8 cellular contexts compared by ENCODE assay signal in genomic region chr1:218299416-218299815, GRCh38. TPM values are rescaled to one million over a fixed set of nuclear protein-coding genes. Genes with fewer than 3 reads are reported as not detected.
DNase-seq lines count a peak whose midpoint lies in the region; ATAC-seq and TF ChIP-seq lines count a peak whose summit lies in the region.

No MANE protein-coding gene starts in this region.

- peaks cover 32% of the 10 kb centered on the region for H3K4me1 Mint-ChIP-seq in CD8-positive, alpha-beta T cell (ENCODE audit: low read depth)

- CTCF ChIA-PET in HCT116 (lab: Charles Lee) (interaction anchor here (0.8 to 2.2 kb wide), 13 partner anchors 12 to 1513 kb away, joined by 3 to 7 read pairs (median 4); no protein-coding TSS in a partner anchor), PC-9 (lab: Charles Lee) (interaction anchor here (0.6 to 1.2 kb wide), 5 partner anchors 15 to 1283 kb away, joined by 3 to 4 read pairs (median 3); no protein-coding TSS in a partner anchor)
- CTCF ChIA-PET in CD8-positive, alpha-beta T cell (lab: Charles Lee): interaction anchor here (0.6 to 0.7 kb wide), 2 partner anchors 8 to 13 kb away, joined by 3 read pairs; no protein-coding TSS in a partner anchor

- WGBS in gastroesophageal sphincter (ENCODE audit: low coverage in 1 of 2), 2 donors: 57 to 77% methylated on average over 2 of the region's 2 CpGs

- H3K9me3 ChIP-seq in HCT116 (ENCODE audit: control insufficient read depth in 1 of 2, insufficient read depth in 1 of 2, low read depth in 1 of 2, low read length in 2 of 2): no peaks in the 10 kb centered on the region
- no peaks in the 10 kb centered on the region for H3K9me3 ChIP-seq in PC-9 (ENCODE audit: insufficient read depth, low read depth)
- no peaks in the 10 kb centered on the region for H3K9me3 ChIP-seq in CD8-positive, alpha-beta T cell (ENCODE audit: low read length)
- H3K9me3 ChIP-seq in gastroesophageal sphincter: no peaks in the 10 kb centered on the region

- H3K27me3 ChIP-seq in HCT116 (ENCODE audit: insufficient read depth, low read length): no peaks in the 10 kb centered on the region
- no peaks in the 10 kb centered on the region for H3K27me3 ChIP-seq in PC-9 (ENCODE audit: insufficient read depth, low read depth)
- no peaks in the 10 kb centered on the region for H3K27me3 ChIP-seq in foreskin keratinocyte
- no peaks in the 10 kb centered on the region for H3K27me3 ChIP-seq in CD8-positive, alpha-beta T cell (ENCODE audit: insufficient read depth, low read length)
- no peaks in the 10 kb centered on the region for H3K27me3 ChIP-seq in gastroesophageal sphincter

- RAD21 ChIA-PET in HCT116 (lab: Charles Lee; ENCODE audit: low non-redundant PET in 1 of 2, low total read pairs in 2 of 2, uncharacterized antibody in 2 of 2, unreplicated experiment in 2 of 2): interaction anchor here in 1 of 2 experiments (0.8 kb wide), 1 partner anchor 768 kb away, joined by 3 read pairs; no protein-coding TSS in a partner anchor

- H2AFZ ChIP-seq in HCT116 (ENCODE audit: low read depth, low read length, poor library complexity, severe bottlenecking) (no peak overlapping the region), PC-9 (no peak overlapping the region)

- no peak overlapping the region for H3K4me3 Mint-ChIP-seq in CD8-positive, alpha-beta T cell

- H3K4me2 ChIP-seq in HCT116 (ENCODE audit: low read length) (no peak overlapping the region), PC-9 (no peak overlapping the region)

- peaks cover 98% of the 10 kb centered on the region for H3K79me2 ChIP-seq in HCT116 (ENCODE audit: insufficient read depth, low read length)
- H3K79me2 ChIP-seq in PC-9 (ENCODE audit: low read depth): peaks cover 20% of the 10 kb centered on the region

- no peaks in the 10 kb centered on the region for H3K4me1 ChIP-seq in HCT116 (ENCODE audit: control insufficient read depth in 1 of 2, insufficient read depth in 2 of 2, low read length in 2 of 2)
- no peaks in the 10 kb centered on the region for H3K4me1 ChIP-seq in PC-9 (replicated peaks; ENCODE audit: insufficient read depth)
- peaks cover 9% of the 10 kb centered on the region for H3K4me1 ChIP-seq in foreskin keratinocyte
- H3K4me1 ChIP-seq in CD8-positive, alpha-beta T cell (ENCODE audit: insufficient read depth, low read length): peaks cover 7% of the 10 kb centered on the region
- no peaks in the 10 kb centered on the region for H3K4me1 ChIP-seq in gastroesophageal sphincter

- peak; percentile 60 for TF ChIP-seq RAD21 in HCT116 (IDR thresholded peaks at IDR 0.05; ENCODE audit: low read depth)

- no TSS peak for BruUV-seq in HCT116 (replicated peaks; lab: Mats Ljungman, UMichigan)
- no TSS peak for BruUV-seq in PC-9 (replicated peaks; lab: Mats Ljungman, UMichigan)

- H3K36me3 ChIP-seq in HCT116 (ENCODE audit: control insufficient read depth in 1 of 2, insufficient read depth in 2 of 2, low read length in 2 of 2) (peaks cover 0 to 3% of the 10 kb centered on the region in 2 experiments; a peak in 3 of 4 replicates), PC-9 (ENCODE audit: low read depth) (0 out of 2 replicates have a peak, but pooled peaks cover 8% of the 10 kb centered on the region), gastroesophageal sphincter (peaks cover 0 to 21% of the 10 kb centered on the region in 2 donors)
- H3K36me3 ChIP-seq in CD8-positive, alpha-beta T cell (ENCODE audit: insufficient read depth, low read length): peaks cover 12% of the 10 kb centered on the region

- H4K20me1 ChIP-seq in HCT116 (ENCODE audit: insufficient read depth): peaks cover 8% of the 10 kb centered on the region; the same call in 1 of the 2 replicates
- H4K20me1 ChIP-seq in PC-9 (ENCODE audit: insufficient read depth): peaks cover 10% of the 10 kb centered on the region; the same call in 1 of the 2 replicates

- TF ChIP-seq EP300 in gastroesophageal sphincter (IDR thresholded peaks at IDR 0.05): no peak

- no peak for TF ChIP-seq POLR2A in HCT116 (IDR thresholded peaks at IDR 0.05; ENCODE audit: borderline replicate concordance, extremely low read depth, insufficient read depth, insufficient read length)
- no peak for TF ChIP-seq POLR2A in gastroesophageal sphincter (IDR thresholded peaks at IDR 0.05)

- H3K27ac Mint-ChIP-seq in CD8-positive, alpha-beta T cell: no peak overlapping the region

- DNase-seq in DMS114 treated with DMSO at 0.1 percent for 48 hours (lab: John Stamatoyannopoulos, UW; ENCODE audit: unreplicated experiment) (peak; percentile 16), HCT116 (ENCODE audit: low read depth, low spot score) (peak; percentile 28), PC-9 (peak in 1 of 2 experiments; percentile 37), foreskin keratinocyte (peak in 1 of 2 donors; percentile 38), SK-N-DZ (ENCODE audit: low spot score) (no peak)
- DNase-seq in CD8-positive, alpha-beta T cell: no peak
- no peak for DNase-seq in activated naive CD4-positive, alpha-beta T cell treated with Interleukin-2 at 50 U/mL for 16 hours

- H3K27me3 Mint-ChIP-seq in CD8-positive, alpha-beta T cell (ENCODE audit: low read depth): no peaks in the 10 kb centered on the region

- H3K9ac ChIP-seq in HCT116 (ENCODE audit: low read length): no peak overlapping the region

- intact Hi-C loops in HCT116 (cut with micrococcal nuclease) (loop anchor here (1.0 kb wide), 1 partner anchor 768 kb away; no protein-coding TSS in a partner anchor), PC-9 (cut with micrococcal nuclease; ENCODE audit: unreplicated experiment) (no loop called here)
- intact Hi-C loops in CD8-positive, alpha-beta T cell (cut with DNase I, micrococcal nuclease): no loop called here

- no peaks in the 10 kb centered on the region for H3F3A ChIP-seq in PC-9 (ENCODE audit: insufficient read depth, low read depth)

- H3K4me3 ChIP-seq in HCT116 (replicated peaks in 1 of 2; ENCODE audit: low read depth in 1 of 2, low read length in 2 of 2) (no peak overlapping the region), PC-9 (no peak overlapping the region), gastroesophageal sphincter (no peak overlapping the region)
- no peak overlapping the region for H3K4me3 ChIP-seq in CD8-positive, alpha-beta T cell (ENCODE audit: low read depth, low read length)

- POLR2A ChIA-PET in HCT116 (lab: Charles Lee) (interaction anchor here (0.8 kb wide), 1 partner anchor 768 kb away, joined by 3 read pairs; no protein-coding TSS in a partner anchor), PC-9 (lab: Charles Lee; ENCODE audit: unreplicated experiment) (interaction anchor here (0.6 kb wide), 1 partner anchor 14 kb away, joined by 3 read pairs; the partner anchor contains the start of gene RRP15)
- POLR2A ChIA-PET in CD8-positive, alpha-beta T cell (lab: Charles Lee): no interaction called here

- TF ChIP-seq CTCF in HCT116 (IDR thresholded peaks at IDR 0.05 in 2 of 3, conservative IDR thresholded peaks at IDR 0.05 in 1 of 3; ENCODE audit: borderline replicate concordance in 1 of 3, insufficient read depth in 1 of 3, low read depth in 2 of 3, low read length in 2 of 3): peak; percentile 36 to 53 (median 44); a peak in 5 of 6 replicates
- TF ChIP-seq CTCF in PC-9 (conservative IDR thresholded peaks at IDR 0.05): peak; percentile 60
- TF ChIP-seq CTCF in foreskin keratinocyte (conservative IDR thresholded peaks at IDR 0.05): peak; percentile 69
- no peak for TF ChIP-seq CTCF in CD8-positive, alpha-beta T cell (IDR thresholded peaks at IDR 0.05)
- TF ChIP-seq CTCF in gastroesophageal sphincter (IDR thresholded peaks at IDR 0.05): peak in 2 of 4 experiments; percentile 19 to 21

- ATAC-seq in HCT116 (peak; percentile 70), foreskin keratinocyte (peak; percentile 80), gastroesophageal sphincter (no peak)
- no peak for ATAC-seq in CD8-positive, alpha-beta T cell

- no peaks in the 10 kb centered on the region for H3K9me3 Mint-ChIP-seq in CD8-positive, alpha-beta T cell

- no peak overlapping the region for H3K27ac ChIP-seq in HCT116 (ENCODE audit: low read depth, low read length)
- no peak overlapping the region for H3K27ac ChIP-seq in PC-9
- no peak overlapping the region for H3K27ac ChIP-seq in foreskin keratinocyte
- H3K27ac ChIP-seq in CD8-positive, alpha-beta T cell (ENCODE audit: low read depth, low read length): no peak overlapping the region
- no peak overlapping the region for H3K27ac ChIP-seq in gastroesophageal sphincter

- H3K9me2 ChIP-seq in HCT116 (ENCODE audit: insufficient read depth) (no peaks in the 10 kb centered on the region), PC-9 (ENCODE audit: insufficient read depth) (no peaks in the 10 kb centered on the region)

- H3K36me3 Mint-ChIP-seq in CD8-positive, alpha-beta T cell: peaks cover 43% of the 10 kb centered on the region

TF ChIP-seq in HCT116, 20 proteins besides CTCF, POLR2A, EP300 and RAD21:
- TF ChIP-seq JUND (IDR thresholded peaks at IDR 0.05) (no peak), ATF3 (IDR thresholded peaks at IDR 0.05) (no peak), ZNF274 (IDR thresholded peaks at IDR 0.05; ENCODE audit: low read depth, low read length) (no peak), TCF7L2 (IDR thresholded peaks at IDR 0.05; ENCODE audit: borderline replicate concordance, extremely low read depth, insufficient read depth, insufficient read length) (no peak), EZH2phosphoT487 (IDR thresholded peaks at IDR 0.05; ENCODE audit: borderline replicate concordance) (no peak), SIN3A (IDR thresholded peaks at IDR 0.05; ENCODE audit: low read depth) (no peak)
TF ChIP-seq in HCT116: peak in this region for 0.

RNA-seq across cellular contexts. Expression of gene RRP15, which starts 14.3 kb away (rescaled TPM):
- total RNA-seq in HCT116 (2021; ENCODE audit: unreplicated experiment) (25.5 TPM), PC-9 (2021) (24.9 and 26.1 TPM in 2 replicates), foreskin keratinocyte (27.5 and 36.9 TPM in 2 replicates), gastroesophageal sphincter (10 to 100 TPM in 1 of 4 donors, 1 to 10 TPM in 3; 7.0 to 13.5 (median 9.4) TPM)
- 4.1 and 5.7 TPM in 2 replicates for polyA plus RNA-seq in HCT116 (2012)
- 14.8 and 21.4 TPM in 2 replicates for polyA plus RNA-seq in foreskin keratinocyte
- 10 to 100 TPM; 16.1 to 16.7 TPM for total RNA-seq in CD8-positive, alpha-beta T cell
- 9.7 and 21.6 TPM in 2 replicates for polyA plus RNA-seq in SK-N-DZ (2014; cell fraction: cytosol; rRNA removed)
- 3.1 and 5.0 TPM in 2 replicates for polyA plus RNA-seq in SK-N-DZ (2014; cell fraction: nucleus; rRNA removed)

RNA-seq across cellular contexts. Expression of gene TGFB2, which starts 45.7 kb away (rescaled TPM):
- 0.34 TPM for total RNA-seq in HCT116 (2021; ENCODE audit: unreplicated experiment)
- 0.07 and 0.14 TPM in 2 replicates for polyA plus RNA-seq in HCT116 (2012)
- total RNA-seq in PC-9 (2021): 65.7 and 74.3 TPM in 2 replicates
- total RNA-seq in foreskin keratinocyte: 4.8 and 6.6 TPM in 2 replicates
- 1.2 and 2.1 TPM in 2 replicates for polyA plus RNA-seq in foreskin keratinocyte
- not detected for total RNA-seq in CD8-positive, alpha-beta T cell
- total RNA-seq in gastroesophageal sphincter: 1 to 10 TPM; 3.3 to 9.4 (median 6.8) TPM
- polyA plus RNA-seq in SK-N-DZ (2014; cell fraction: cytosol; rRNA removed): 0.13 and 0.71 TPM in 2 replicates
- polyA plus RNA-seq in SK-N-DZ (2014; cell fraction: nucleus; rRNA removed): 0.57 and 0.65 TPM in 2 replicates

Comparison
In these comparisons a context has a peak if more than half of its experiments do, and no peak if none do; other contexts are left out.
1. DNase-seq: peak in DMS114 treated with DMSO at 0.1 percent for 48 hours (single experiment) and HCT116 (single experiment); none in CD8-positive, alpha-beta T cell (0 of 7), activated naive CD4-positive, alpha-beta T cell treated with Interleukin-2 at 50 U/mL for 16 hours (single experiment) and SK-N-DZ (single experiment).
2. ATAC-seq: peak in HCT116 (single experiment) and foreskin keratinocyte (single experiment); none in CD8-positive, alpha-beta T cell (single experiment) and gastroesophageal sphincter (single experiment).